9 cellular contexts compared by ENCODE assay signal in genomic region chr1:155241851-155242264, GRCh38. TPM values are rescaled to one million over a fixed set of nuclear protein-coding genes. Genes with fewer than 3 reads are reported as not detected.
A peak's percentile ranks its signal among the peaks of the same experiment; 100 is the strongest.
DNase-seq lines count a peak whose midpoint lies in the region; ATAC-seq, FAIRE-seq and TF ChIP-seq lines count a peak whose summit lies in the region.
"Had no signal": no experiment of that assay in that cellular context is flagged by ENCODE, and none has a peak within 500 bp of the region (broad histone marks: within the 10 kb centered on the region; RNA-seq: fewer than 3 reads in every experiment).

No MANE protein-coding gene starts in this region.

- H3K4me1 Mint-ChIP-seq in HFFc6 (ENCODE audit: low read depth), result peaks cover 42% of the 10 kb centered on the region
- H3K4me1 Mint-ChIP-seq in T-helper 17 cell, result peaks cover 29% of the 10 kb centered on the region
- peaks cover 41 to 45% of the 10 kb centered on the region in 2 donors for H3K4me1 Mint-ChIP-seq in immature natural killer cell

- no peaks in the 10 kb centered on the region; the same call in 1 of the 2 replicates for H3K9me3 Mint-ChIP-seq in HFFc6
- peaks cover 0 to 6% (median 2%) of the 10 kb centered on the region in 6 donors for H3K9me3 Mint-ChIP-seq in immature natural killer cell

- peak overlapping the region; percentile 66; the same call in 1 of the 3 replicates for H3K4me2 ChIP-seq in A549

- TF ChIP-seq POLR2A in A549 (IDR thresholded peaks at IDR 0.05; ENCODE audit: low read length), result no peak
- no peak for TF ChIP-seq POLR2A in gastroesophageal sphincter (IDR thresholded peaks at IDR 0.05)
- TF ChIP-seq POLR2A in suprapubic skin (IDR thresholded peaks at IDR 0.05), result no peak

- H3K27me3 ChIP-seq in gastroesophageal sphincter, result no peaks in the 10 kb centered on the region
- no peaks in the 10 kb centered on the region for H3K27me3 ChIP-seq in suprapubic skin
- H3K27me3 ChIP-seq: cardiac muscle cell had no signal

- no peak for FAIRE-seq in A549 (lab: Jason Lieb, UNC)

- peaks cover 0 to 32% of the 10 kb centered on the region in 2 donors for H3K36me3 ChIP-seq in gastroesophageal sphincter
- peaks cover 13% of the 10 kb centered on the region for H3K36me3 ChIP-seq in suprapubic skin
- H3K36me3 ChIP-seq: cardiac muscle cell had no signal

- no peak for TF ChIP-seq EP300 in A549 (IDR thresholded peaks at IDR 0.05)
- TF ChIP-seq EP300 in gastroesophageal sphincter (IDR thresholded peaks at IDR 0.05), result no peak
- TF ChIP-seq EP300 in suprapubic skin (IDR thresholded peaks at IDR 0.05), result no peak

- no peak for ATAC-seq in A549
- ATAC-seq in T-helper 17 cell, result no peak
- ATAC-seq in GM18873 (IDR thresholded peaks at IDR 0.05; ENCODE audit: low FRiP score, unreplicated experiment), result no peak
- no peak for ATAC-seq in gastroesophageal sphincter

- peaks cover 5% of the 10 kb centered on the region for H3K27me3 Mint-ChIP-seq in HFFc6 (ENCODE audit: insufficient read depth)
- no peaks in the 10 kb centered on the region for H3K27me3 Mint-ChIP-seq in T-helper 17 cell
- H3K27me3 Mint-ChIP-seq in immature natural killer cell (ENCODE audit: low read depth in 3 of 3), result peaks cover 12 to 27% (median 19%) of the 10 kb centered on the region in 3 donors

- POLR2A ChIA-PET in A549 (lab: Yijun Ruan, JAX), result no interaction called here

- H3K9me3 ChIP-seq in A549, result no peaks in the 10 kb centered on the region
- no peaks in the 10 kb centered on the region for H3K9me3 ChIP-seq in T-helper 17 cell (ENCODE audit: control insufficient read depth, low read length, poor library complexity, severe bottlenecking)
- no peaks in the 10 kb centered on the region for H3K9me3 ChIP-seq in gastroesophageal sphincter
- H3K9me3 ChIP-seq in suprapubic skin, result no peaks in the 10 kb centered on the region

- TF ChIP-seq CTCF in A549 (IDR thresholded peaks at IDR 0.05) (no peak), HFFc6 (IDR thresholded peaks at IDR 0.05) (no peak), gastroesophageal sphincter (IDR thresholded peaks at IDR 0.05) (no peak), suprapubic skin (IDR thresholded peaks at IDR 0.05) (no peak)

- peak overlapping the region; percentile 63 to 75; a peak in 5 of 6 replicates for H3K27ac ChIP-seq in A549
- peak overlapping the region in 2 of 4 donors; percentile 4 to 89 for H3K27ac ChIP-seq in gastroesophageal sphincter
- no peak overlapping the region for H3K27ac ChIP-seq in suprapubic skin
- H3K27ac ChIP-seq: cardiac muscle cell had no signal

- H3K27ac Mint-ChIP-seq in HFFc6 (peak overlapping the region; percentile 81), T-helper 17 cell (peak overlapping the region; percentile 80), immature natural killer cell (peak overlapping the region in 5 of 6 donors; percentile 60 to 96 (median 89))

- CTCF ChIA-PET in A549 (lab: Yijun Ruan, JAX), result interaction anchor here (0.6 to 4.4 kb wide), 5 partner anchors 9 to 231 kb away, joined by 3 to 43 read pairs (median 4); partner anchors contain the start of gene THBS3

- H3K4me1 ChIP-seq in A549 (peaks cover 24% of the 10 kb centered on the region), gastroesophageal sphincter (peaks cover 0 to 54% (median 15%) of the 10 kb centered on the region in 3 donors), suprapubic skin (peaks cover 46% of the 10 kb centered on the region)

- H3K36me3 Mint-ChIP-seq in HFFc6 (ENCODE audit: low read depth), result peaks cover 16% of the 10 kb centered on the region
- peaks cover 2% of the 10 kb centered on the region for H3K36me3 Mint-ChIP-seq in T-helper 17 cell (ENCODE audit: low read depth)
- H3K36me3 Mint-ChIP-seq in immature natural killer cell, result peaks cover under 1 to 16% (median 5%) of the 10 kb centered on the region in 3 donors

- no peak for DNase-seq in A549 (ENCODE audit: low read depth in 1 of 2, low spot score in 1 of 2)
- no peak for DNase-seq in HFFc6
- no peak for DNase-seq in T-helper 17 cell
- DNase-seq in immature natural killer cell, result no peak
- DNase-seq in OCI-M2 (lab: John Stamatoyannopoulos, UW; ENCODE audit: unreplicated experiment), result no peak
- no peak for DNase-seq in suprapubic skin (ENCODE audit: low spot score in 2 of 2)

- no peak for TF ChIP-seq RAD21 in A549 (conservative IDR thresholded peaks at IDR 0.05 in 1 of 2, IDR thresholded peaks at IDR 0.05 in 1 of 2)

- whole genome bisulfite sequencing in A549 (ENCODE audit: missing lambda C conversion rate), result 76% methylated on average over 4 of the region's 4 CpGs
- WGBS in gastroesophageal sphincter (ENCODE audit: low coverage in 1 of 2), 2 donors, result 0 to 58% methylated on average over 1 to 4 of the region's 4 CpGs
- WGBS in suprapubic skin, result 49% methylated on average over 4 of the region's 4 CpGs

- H3K4me3 ChIP-seq in A549, result no peak overlapping the region
- H3K4me3 ChIP-seq in gastroesophageal sphincter, result no peak overlapping the region
- no peak overlapping the region for H3K4me3 ChIP-seq in suprapubic skin
- H3K4me3 ChIP-seq: cardiac muscle cell had no signal

- H3K4me3 Mint-ChIP-seq in HFFc6 (peak overlapping the region; percentile 93; the same call in 1 of the 2 replicates), T-helper 17 cell (no peak overlapping the region), immature natural killer cell (peak overlapping the region in 3 of 5 donors; percentile 38 to 91 (median 86))

RNA-seq across cellular contexts. Expression of gene ENTREP3, which starts 13.4 kb away (rescaled TPM):
- polyA plus RNA-seq in A549 (2011; rRNA removed) (8.4 and 10.7 TPM in 2 replicates), A549 (2017; fragmentation: RNase III; extraction: RNeasy Plus Mini Kit Qiagen cat#74134 plus additional on column Dnase treatment) (22.4 to 29.5 TPM (median 27.3 TPM) in 3 replicates), immature natural killer cell (1 to 10 TPM in 1 of 3 donors, under 1 TPM in 2; 0.64 to 1.3 (median 0.79) TPM)
- polyA plus RNA-seq in A549 (2012; cell fraction: cytosol; rRNA removed), result 20.4 and 27.3 TPM in 2 replicates
- polyA plus RNA-seq in A549 (2012; cell fraction: nucleus; rRNA removed), result 26.3 and 37.8 TPM in 2 replicates
- 8.3 and 8.4 TPM in 2 replicates for polyA minus RNA-seq in A549 (2011; rRNA and poly(A)+ RNA removed)
- 10 to 100 TPM; 53.6 to 81.3 (median 58.8) TPM for total RNA-seq in HFFc6 (2021; fragmentation: NEBNext Ultra II Directional; extraction: Animal tissue kit (Norgen Biotek cat#: 25700))
- total RNA-seq in T-helper 17 cell (1 to 10 TPM; 8.6 to 9.3 TPM), gastroesophageal sphincter (10 to 100 TPM; 11.4 to 35.3 (median 22.1) TPM), suprapubic skin (10 to 100 TPM; 23.6 to 32.1 (median 25.7) TPM)

RNA-seq across cellular contexts. Expression of gene SCAMP3, which starts 20.3 kb away (rescaled TPM):
- polyA plus RNA-seq in A549 (2011; rRNA removed) (135 and 147 TPM in 2 replicates), A549 (2017; fragmentation: RNase III; extraction: RNeasy Plus Mini Kit Qiagen cat#74134 plus additional on column Dnase treatment) (73.1 to 78.1 TPM (median 75.9 TPM) in 3 replicates), immature natural killer cell (100 to 1,000 TPM; 101 to 182 (median 140) TPM)
- polyA plus RNA-seq in A549 (2012; cell fraction: cytosol; rRNA removed), result 165 and 207 TPM in 2 replicates
- polyA plus RNA-seq in A549 (2012; cell fraction: nucleus; rRNA removed), result 170 and 184 TPM in 2 replicates
- 116 and 132 TPM in 2 replicates for polyA minus RNA-seq in A549 (2011; rRNA and poly(A)+ RNA removed)
- 100 to 1,000 TPM; 125 to 150 (median 135) TPM for total RNA-seq in HFFc6 (2021; fragmentation: NEBNext Ultra II Directional; extraction: Animal tissue kit (Norgen Biotek cat#: 25700))
- total RNA-seq in T-helper 17 cell (10 to 100 TPM; 60.1 to 69.4 TPM), gastroesophageal sphincter (10 to 100 TPM; 28.1 to 44.4 (median 36.8) TPM), suprapubic skin (10 to 100 TPM; 45.1 to 73.3 (median 67.6) TPM)

RNA-seq across cellular contexts. Expression of gene CLK2, which starts 31.4 kb away (rescaled TPM):
- polyA plus RNA-seq in A549 (2011; rRNA removed) (45.7 and 51.0 TPM in 2 replicates), A549 (2017; fragmentation: RNase III; extraction: RNeasy Plus Mini Kit Qiagen cat#74134 plus additional on column Dnase treatment) (32.4 to 37.9 TPM (median 37.5 TPM) in 3 replicates), immature natural killer cell (10 to 100 TPM in 1 of 3 donors, 1 to 10 TPM in 2; 5.8 to 15.6 (median 6.2) TPM)
- polyA plus RNA-seq in A549 (2012; cell fraction: cytosol; rRNA removed), result 39.6 and 41.6 TPM in 2 replicates
- polyA plus RNA-seq in A549 (2012; cell fraction: nucleus; rRNA removed), result 201 and 245 TPM in 2 replicates
- 56.3 and 70.0 TPM in 2 replicates for polyA minus RNA-seq in A549 (2011; rRNA and poly(A)+ RNA removed)
- total RNA-seq in HFFc6 (2021; fragmentation: NEBNext Ultra II Directional; extraction: Animal tissue kit (Norgen Biotek cat#: 25700)), result 10 to 100 TPM; 24.8 to 32.8 (median 30.0) TPM
- total RNA-seq in T-helper 17 cell (10 to 100 TPM; 54.8 to 57.8 TPM), gastroesophageal sphincter (10 to 100 TPM; 14.4 to 51.4 (median 32.9) TPM), suprapubic skin (10 to 100 TPM; 27.6 to 72.3 (median 36.2) TPM)

RNA-seq across cellular contexts. Expression of gene MTX1, which starts 33.4 kb away (rescaled TPM):
- polyA plus RNA-seq in A549 (2011; rRNA removed), result 53.4 and 73.9 TPM in 2 replicates
- polyA plus RNA-seq in A549 (2012; cell fraction: cytosol; rRNA removed), result 113 and 130 TPM in 2 replicates
- 143 and 156 TPM in 2 replicates for polyA plus RNA-seq in A549 (2012; cell fraction: nucleus; rRNA removed)
- 64.5 to 67.2 TPM (median 67.1 TPM) in 3 replicates for polyA plus RNA-seq in A549 (2017; fragmentation: RNase III; extraction: RNeasy Plus Mini Kit Qiagen cat#74134 plus additional on column Dnase treatment)
- polyA minus RNA-seq in A549 (2011; rRNA and poly(A)+ RNA removed), result 60.0 and 63.1 TPM in 2 replicates
- 10 to 100 TPM; 49.8 to 55.4 (median 51.5) TPM for total RNA-seq in HFFc6 (2021; fragmentation: NEBNext Ultra II Directional; extraction: Animal tissue kit (Norgen Biotek cat#: 25700))
- 10 to 100 TPM; 20.7 to 28.5 TPM for total RNA-seq in T-helper 17 cell
- 10 to 100 TPM; 51.1 to 62.6 (median 55.1) TPM for polyA plus RNA-seq in immature natural killer cell
- total RNA-seq in gastroesophageal sphincter, result 10 to 100 TPM; 28.3 to 36.0 (median 32.6) TPM
- 10 to 100 TPM; 19.8 to 51.7 (median 36.9) TPM for total RNA-seq in suprapubic skin

RNA-seq across cellular contexts. Expression of gene THBS3, which starts 34.2 kb away (rescaled TPM):
- polyA plus RNA-seq in A549 (2011; rRNA removed), result 13.8 and 16.2 TPM in 2 replicates
- 9.7 and 10.3 TPM in 2 replicates for polyA plus RNA-seq in A549 (2012; cell fraction: cytosol; rRNA removed)
- polyA plus RNA-seq in A549 (2012; cell fraction: nucleus; rRNA removed), result 70.1 and 72.7 TPM in 2 replicates
- polyA plus RNA-seq in A549 (2017; fragmentation: RNase III; extraction: RNeasy Plus Mini Kit Qiagen cat#74134 plus additional on column Dnase treatment), result 8.9 to 14.2 TPM (median 12.1 TPM) in 3 replicates
- polyA minus RNA-seq in A549 (2011; rRNA and poly(A)+ RNA removed), result 19.8 and 23.0 TPM in 2 replicates
- 10 to 100 TPM; 13.9 to 20.3 (median 16.9) TPM for total RNA-seq in HFFc6 (2021; fragmentation: NEBNext Ultra II Directional; extraction: Animal tissue kit (Norgen Biotek cat#: 25700))
- total RNA-seq in T-helper 17 cell, result 10 to 100 TPM; 34.6 to 38.4 TPM
- 1 to 10 TPM in 2 of 3 donors, not detected in 1; 1.3 to 1.8 TPM for polyA plus RNA-seq in immature natural killer cell
- total RNA-seq in gastroesophageal sphincter, result 10 to 100 TPM; 17.9 to 25.6 (median 20.1) TPM
- 10 to 100 TPM; 21.4 to 90.8 (median 26.7) TPM for total RNA-seq in suprapubic skin
